In genomic region chr14:63852817-63853730, GRCh38 we compare ENCODE assay signal across 8 cellular contexts. TPM values are rescaled to one million over a fixed set of nuclear protein-coding genes. Genes with fewer than 3 reads are reported as not detected.
DNase-seq lines count a peak whose midpoint lies in the region; ATAC-seq, FAIRE-seq and TF ChIP-seq lines count a peak whose summit lies in the region.

SYNE2 (plus strand) TSS chr14:63853004; CDS start chr14:63909149, 56,145 bp downstream.

- H3K79me2 ChIP-seq in neural progenitor cell (ENCODE audit: low read depth) = peaks cover 47% of the 10 kb centered on the region

- peaks cover 26% of the 10 kb centered on the region for H3F3A ChIP-seq in neural progenitor cell (ENCODE audit: low read depth)

- H4K20me1 ChIP-seq in neural progenitor cell (ENCODE audit: low read depth) = peaks cover 41% of the 10 kb centered on the region

- H3K27me3 ChIP-seq in neural progenitor cell = peaks cover 12% of the 10 kb centered on the region
- no peaks in the 10 kb centered on the region for H3K27me3 ChIP-seq in subcutaneous abdominal adipose tissue (ENCODE audit: control insufficient read depth in 5 of 5, insufficient read depth in 4 of 5, low read length in 5 of 5)

- peak within 1 kb of the TSS; percentile 98 for H3K4me3 Mint-ChIP-seq in neural progenitor cell

- peak within 1 kb of the TSS; percentile 93 for H2AFZ ChIP-seq in neural progenitor cell (replicated peaks)

- H3K27me3 Mint-ChIP-seq in neural progenitor cell (ENCODE audit: insufficient read depth, low read depth) = peaks cover 10% of the 10 kb centered on the region

- POLR2A ChIA-PET in RWPE1 (lab: Yijun Ruan, JAX; ENCODE audit: low non-redundant PET) = no interaction called here

- H3K36me3 ChIP-seq in neural progenitor cell (no peaks in the 10 kb centered on the region), subcutaneous abdominal adipose tissue (ENCODE audit: control insufficient read depth in 5 of 5, insufficient read depth in 5 of 5, low read length in 5 of 5) (no peaks in the 10 kb centered on the region)

- ATAC-seq in GM19468 (IDR thresholded peaks at IDR 0.05; ENCODE audit: extremely low read depth, unreplicated experiment) = peak; percentile 67

- TF ChIP-seq CTCF in D721Med (IDR thresholded peaks at IDR 0.05; ENCODE audit: insufficient read depth, missing control alignments) = peak; percentile 11
- TF ChIP-seq CTCF in RWPE1 (conservative IDR thresholded peaks at IDR 0.05; ENCODE audit: low read depth) = peak; percentile 31; the same call in 1 of the 2 replicates
- TF ChIP-seq CTCF in foreskin fibroblast (IDR thresholded peaks at IDR 0.05; ENCODE audit: low read depth, low read length) = no peak
- peak; percentile 37 for TF ChIP-seq CTCF in neural progenitor cell (IDR thresholded peaks at IDR 0.05)

- peak within 1 kb of the TSS; percentile 97 for H3K4me2 ChIP-seq in neural progenitor cell

- peak within 1 kb of the TSS; percentile 93 for H3K27ac Mint-ChIP-seq in neural progenitor cell

- CTCF ChIA-PET in RWPE1 (lab: Yijun Ruan, JAX) = interaction anchor here (0.9 to 1.4 kb wide), 3 partner anchors 10 to 36 kb away, joined by 3 to 10 read pairs (median 4); no protein-coding TSS in a partner anchor

- H3K4me1 Mint-ChIP-seq in neural progenitor cell = peaks cover 22% of the 10 kb centered on the region

- H3K4me3 ChIP-seq in foreskin fibroblast (ENCODE audit: low read depth in 1 of 2, low read length in 2 of 2) (peak within 1 kb of the TSS; percentile 62 to 65), neural progenitor cell (peak within 1 kb of the TSS; percentile 100), subcutaneous abdominal adipose tissue (ENCODE audit: low read depth in 1 of 5, low read length in 5 of 5) (peak within 1 kb of the TSS; percentile 71 to 86 (median 79))

- no peak for FAIRE-seq in D721Med (lab: Jason Lieb, UNC)

- peak within 1 kb of the TSS; percentile 61 for H3K9ac ChIP-seq in neural progenitor cell
- peak within 1 kb of the TSS; percentile 22 to 80 (median 71) for H3K9ac ChIP-seq in subcutaneous abdominal adipose tissue (ENCODE audit: low read length in 5 of 5)

- H3K9me3 ChIP-seq in neural progenitor cell (ENCODE audit: low read depth) (no peaks in the 10 kb centered on the region), subcutaneous abdominal adipose tissue (ENCODE audit: control insufficient read depth in 5 of 5, low read length in 5 of 5) (no peaks in the 10 kb centered on the region)

- H3K27ac ChIP-seq in RWPE1 (peak within 1 kb of the TSS; percentile 95), neural progenitor cell (peak within 1 kb of the TSS; percentile 88), subcutaneous abdominal adipose tissue (ENCODE audit: low read depth, low read length) (peak within 1 kb of the TSS; percentile 66)

- peaks cover 7% of the 10 kb centered on the region for H3K36me3 Mint-ChIP-seq in neural progenitor cell

- peaks cover 13% of the 10 kb centered on the region for H3K4me1 ChIP-seq in neural progenitor cell
- peaks cover 0 to 31% (median 15%) of the 10 kb centered on the region in 5 donors for H3K4me1 ChIP-seq in subcutaneous abdominal adipose tissue (ENCODE audit: control insufficient read depth in 5 of 5, insufficient read depth in 5 of 5, low read length in 5 of 5)

- no peaks in the 10 kb centered on the region for H3K9me3 Mint-ChIP-seq in neural progenitor cell

- DNase-seq in D721Med (ENCODE audit: insufficient read length, low spot score) = peak; percentile 74
- DNase-seq in HT-29 (ENCODE audit: low spot score) = peak; percentile 69
- peak; percentile 79 for DNase-seq in RWPE1 (ENCODE audit: low spot score)
- peak; percentile 94 for DNase-seq in activated effector memory CD4-positive, alpha-beta T cell treated with anti-CD3 and anti-CD28 coated beads, Interleukin-2, amount 50 U/mL, for 16 hours
- DNase-seq in foreskin fibroblast = peak; percentile 56 to 87
- DNase-seq in neural progenitor cell (ENCODE audit: low spot score) = peak; percentile 94

RNA-seq across cellular contexts. Expression of gene SYNE2, which starts in this region (rescaled TPM):
- 54.2 and 96.2 TPM in 2 replicates for total RNA-seq in HT-29 (2014; rRNA removed; shearing (Covaris generic))
- total RNA-seq in neural progenitor cell (ENCODE audit: low replicate concordance) = 88.1 and 105 TPM in 2 replicates

Comparison
In these comparisons a context has a peak if more than half of its experiments do, and no peak if none do; other contexts are left out.
1. Peak in every context shown above with its lines: DNase-seq, ATAC-seq, H3K4me3 ChIP-seq and H3K27ac ChIP-seq.